ENCODE assay signal across 10 cellular contexts in genomic region chr1:33902486-33903209, GRCh38. TPM values are rescaled to one million over a fixed set of nuclear protein-coding genes. Genes with fewer than 3 reads are reported as not detected.
DNase-seq lines count a peak whose midpoint lies in the region; ATAC-seq and TF ChIP-seq lines count a peak whose summit lies in the region.
"Had no signal": no experiment of that assay in that cellular context is flagged by ENCODE, and none has a peak within 500 bp of the region (broad histone marks: within the 10 kb centered on the region; RNA-seq: fewer than 3 reads in every experiment).

No MANE protein-coding gene starts in this region.

- H3K4me3 ChIP-seq in breast epithelium, result no peak overlapping the region
- H3K4me3 ChIP-seq: suprapubic skin had no signal

- TF ChIP-seq POLR2A in breast epithelium (IDR thresholded peaks at IDR 0.05), result no peak

- no peaks in the 10 kb centered on the region for H3K4me1 Mint-ChIP-seq in T-cell

- CTCF ChIA-PET in T-cell (lab: Charles Lee), result no interaction called here

- ATAC-seq in GM18520 (IDR thresholded peaks at IDR 0.05; ENCODE audit: unreplicated experiment), result peak; percentile 69
- ATAC-seq in GM21528 (IDR thresholded peaks at IDR 0.05; ENCODE audit: low FRiP score, unreplicated experiment), result peak; percentile 77
- peak; percentile 69 for ATAC-seq in HG03439 (IDR thresholded peaks at IDR 0.05; ENCODE audit: unreplicated experiment)
- ATAC-seq in GM18519 (IDR thresholded peaks at IDR 0.05; ENCODE audit: low FRiP score, unreplicated experiment), result no peak
- no peak for ATAC-seq in T-cell (replicated peaks in 1 of 4)

- H3K27me3 ChIP-seq in breast epithelium, result no peaks in the 10 kb centered on the region
- H3K27me3 ChIP-seq: suprapubic skin had no signal

- H3K36me3 ChIP-seq in breast epithelium, result no peaks in the 10 kb centered on the region
- H3K36me3 ChIP-seq: suprapubic skin had no signal

- no peak for TF ChIP-seq CTCF in breast epithelium (IDR thresholded peaks at IDR 0.05)

- H3K4me1 ChIP-seq in breast epithelium, result no peaks in the 10 kb centered on the region
- H3K4me1 ChIP-seq: suprapubic skin had no signal

- DNase-seq in germinal center (ENCODE audit: low spot score), result peak; percentile 71
- no peak for DNase-seq in breast epithelium (ENCODE audit: low spot score in 2 of 2)
- no peak for DNase-seq in stimulated activated naive CD4-positive, alpha-beta T cell (lab: John Stamatoyannopoulos, UW)
- DNase-seq in T-cell, result no peak
- DNase-seq: activated CD4-positive, alpha-beta T cell treated with anti-CD3 and anti-CD28 coated beads for 48 hours had no signal

- H3K36me3 Mint-ChIP-seq in T-cell, result no peaks in the 10 kb centered on the region

- H3K27ac ChIP-seq in breast epithelium, result no peak overlapping the region
- H3K27ac ChIP-seq: suprapubic skin had no signal

- H3K27ac Mint-ChIP-seq in T-cell, result no peak overlapping the region

- POLR2A ChIA-PET in T-cell (lab: Charles Lee), result no interaction called here

- no peaks in the 10 kb centered on the region for H3K9me3 ChIP-seq in breast epithelium
- H3K9me3 ChIP-seq: suprapubic skin had no signal

- H3K4me3 Mint-ChIP-seq in T-cell, result no peak overlapping the region

- H3K9me3 Mint-ChIP-seq in T-cell, result peaks cover 0 to 11% (median 0%) of the 10 kb centered on the region in 3 donors

- H3K27me3 Mint-ChIP-seq in T-cell, result peaks cover 14 to 34% of the 10 kb centered on the region in 2 donors

- intact Hi-C loops in breast epithelium (cut with DNase I; ENCODE audit: low total_unique reads), result no loop called here

RNA-seq across cellular contexts. Expression of gene HMGB4, which starts 38.8 kb away (rescaled TPM):
- not detected for total RNA-seq in breast epithelium
- total RNA-seq in T-cell, result not detected
- total RNA-seq: suprapubic skin had no signal

Comparison
In these comparisons a context has a peak if more than half of its experiments do, and no peak if none do; other contexts are left out.
1. ATAC-seq: peak in GM18520 (single experiment), GM21528 (single experiment) and HG03439 (single experiment); none in GM18519 (single experiment) and T-cell (0 of 4).